Comparison of ENCODE assay signal across 8 cellular contexts in the genomic region with DNA sequence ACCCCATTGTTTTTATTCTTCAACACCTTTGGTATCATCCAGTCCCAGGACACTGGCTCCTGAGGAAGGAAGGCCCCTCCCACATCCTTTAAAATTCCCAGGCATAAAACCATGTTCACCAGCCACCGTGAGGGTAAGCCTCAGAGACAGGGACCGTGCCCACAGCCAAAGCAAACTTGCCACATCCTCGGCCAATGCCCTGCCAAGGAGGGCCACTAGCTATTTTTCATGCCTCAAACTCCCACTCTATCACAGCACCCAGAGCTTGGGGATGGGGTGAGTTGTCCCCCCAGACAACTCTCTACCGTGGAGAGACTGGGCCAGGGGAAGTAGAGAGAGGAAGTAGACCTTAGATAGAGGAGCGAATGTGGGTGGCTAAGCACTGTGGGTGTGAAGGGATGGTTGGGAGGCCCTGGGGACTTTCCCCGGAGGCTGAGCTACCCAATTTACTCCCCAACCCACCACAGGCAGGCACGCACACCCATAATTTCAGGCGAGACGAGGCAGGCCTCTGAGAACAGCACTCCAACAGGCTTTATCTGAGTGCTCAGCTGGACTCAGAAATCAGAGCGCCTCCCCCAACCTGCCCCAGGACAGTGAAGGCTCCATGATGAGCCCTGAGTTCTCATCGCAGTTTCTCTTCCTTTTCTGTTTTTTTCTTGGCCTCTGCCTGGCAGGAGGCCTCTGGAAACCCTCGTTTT. TPM values are rescaled to one million over a fixed set of nuclear protein-coding genes. Genes with fewer than 3 reads are reported as not detected.
DNase-seq lines count a peak whose midpoint lies in the region; TF ChIP-seq lines count a peak whose summit lies in the region.

No MANE protein-coding gene starts in this region.

- H3K9me3 Mint-ChIP-seq in Calu3 (ENCODE audit: low read depth, unreplicated experiment) = no peaks in the 10 kb centered on the region

- intact Hi-C loops in Calu3 (cut with micrococcal nuclease; ENCODE audit: unreplicated experiment) (no loop called here), ovary (cut with DNase I) (no loop called here), tibial artery (cut with DNase I; ENCODE audit: low total_unique reads) (no loop called here)

- peak overlapping the region; percentile 70 for H3K27ac Mint-ChIP-seq in Calu3 (ENCODE audit: unreplicated experiment)

- H3K36me3 ChIP-seq in HUES6 (ENCODE audit: control insufficient read depth, insufficient read depth, low read length) = no peaks in the 10 kb centered on the region
- no peaks in the 10 kb centered on the region for H3K36me3 ChIP-seq in effector memory CD4-positive, alpha-beta T cell (ENCODE audit: control insufficient read depth, insufficient read depth, low read length)
- no peaks in the 10 kb centered on the region for H3K36me3 ChIP-seq in ovary
- no peaks in the 10 kb centered on the region for H3K36me3 ChIP-seq in tibial artery

- peaks cover 13% of the 10 kb centered on the region for H3K36me3 Mint-ChIP-seq in Calu3 (ENCODE audit: insufficient read depth, unreplicated experiment)

- peaks cover 12% of the 10 kb centered on the region for H3K27me3 Mint-ChIP-seq in Calu3 (ENCODE audit: unreplicated experiment)

- H3K4me3 Mint-ChIP-seq in Calu3 (ENCODE audit: low read depth, unreplicated experiment) = peak overlapping the region; percentile 59

- no TSS peak for BruUV-seq in Calu3 (replicated peaks; lab: Mats Ljungman, UMichigan)

- 35 to 51% (median 44%) methylated on average over 12 of the region's 12 CpGs for WGBS in ovary, 3 donors

- no peak for TF ChIP-seq EP300 in ovary (IDR thresholded peaks at IDR 0.05)

- peaks cover 30% of the 10 kb centered on the region for H3K4me1 Mint-ChIP-seq in Calu3 (ENCODE audit: low read depth, unreplicated experiment)

- H3K27ac ChIP-seq in HUES6 (ENCODE audit: low read depth, low read length) (no peak overlapping the region), ovary (peak overlapping the region; percentile 90 to 94), tibial artery (peak overlapping the region; percentile 85 to 86)
- H3K27ac ChIP-seq in effector memory CD4-positive, alpha-beta T cell (ENCODE audit: insufficient read depth, low read length, poor library complexity, severe bottlenecking) = peak overlapping the region; percentile 99

- peaks cover 46% of the 10 kb centered on the region for H3K4me1 ChIP-seq in HUES6 (ENCODE audit: control insufficient read depth, insufficient read depth, low read length)
- H3K4me1 ChIP-seq in effector memory CD4-positive, alpha-beta T cell (ENCODE audit: control insufficient read depth, insufficient read depth, low read length, poor library complexity, severe bottlenecking) = peaks cover 46% of the 10 kb centered on the region
- peaks cover 23% of the 10 kb centered on the region for H3K4me1 ChIP-seq in ovary (ENCODE audit: insufficient read depth)
- H3K4me1 ChIP-seq in tibial artery = peaks cover 0 to 52% (median 40%) of the 10 kb centered on the region in 4 donors

- CTCF ChIA-PET in Calu3 (lab: Charles Lee) = interaction anchor here (0.6 to 1.7 kb wide), 3 partner anchors 17 to 253 kb away, joined by 3 to 6 read pairs (median 5); no protein-coding TSS in a partner anchor

- H3K27me3 ChIP-seq in HUES6 (ENCODE audit: control insufficient read depth, insufficient read depth, low read length) = peaks cover 41% of the 10 kb centered on the region
- H3K27me3 ChIP-seq in effector memory CD4-positive, alpha-beta T cell (replicated peaks; ENCODE audit: control insufficient read depth, insufficient read depth, low read length, poor library complexity, severe bottlenecking) = no peaks in the 10 kb centered on the region
- H3K27me3 ChIP-seq in ovary = no peaks in the 10 kb centered on the region
- H3K27me3 ChIP-seq in tibial artery = no peaks in the 10 kb centered on the region

- TF ChIP-seq CTCF in Calu3 (IDR thresholded peaks at IDR 0.05; ENCODE audit: unreplicated experiment) = no peak
- no peak for TF ChIP-seq CTCF in GM20000 (IDR thresholded peaks at IDR 0.05; ENCODE audit: extremely low read depth, missing control alignments)
- TF ChIP-seq CTCF in ovary (IDR thresholded peaks at IDR 0.05) = peak in 1 of 3 donors; percentile 4
- TF ChIP-seq CTCF in tibial artery (IDR thresholded peaks at IDR 0.05) = no peak

- no peak overlapping the region for H3K4me3 ChIP-seq in HUES6 (ENCODE audit: low read depth, low read length)
- peak overlapping the region; percentile 2 for H3K4me3 ChIP-seq in effector memory CD4-positive, alpha-beta T cell (ENCODE audit: insufficient read depth, low read depth, low read length, poor library complexity, severe bottlenecking)
- no peak overlapping the region for H3K4me3 ChIP-seq in ovary
- no peak overlapping the region for H3K4me3 ChIP-seq in tibial artery

- no peak for TF ChIP-seq POLR2A in ovary (IDR thresholded peaks at IDR 0.05)

- DNase-seq in Calu3 = no peak
- DNase-seq in GM20000 (ENCODE audit: low spot score) = peak; percentile 83
- DNase-seq in activated CD4-positive, alpha-beta T cell treated with anti-CD3 and anti-CD28 coated beads for 48 hours = peak; percentile 93
- DNase-seq in effector memory CD4-positive, alpha-beta T cell = peak; percentile 85 to 90 (median 88)
- peak in 3 of 5 donors; percentile 41 to 64 (median 55) for DNase-seq in ovary
- DNase-seq in tibial artery = peak in 1 of 2 donors; percentile 37
- no peak for DNase-seq in COLO829 (ENCODE audit: low spot score)

- H3K9me3 ChIP-seq in HUES6 (ENCODE audit: control insufficient read depth, insufficient read depth, low read depth, low read length) (no peaks in the 10 kb centered on the region), ovary (no peaks in the 10 kb centered on the region), tibial artery (no peaks in the 10 kb centered on the region)
- no peaks in the 10 kb centered on the region for H3K9me3 ChIP-seq in effector memory CD4-positive, alpha-beta T cell (ENCODE audit: control insufficient read depth, low read length)

- peak overlapping the region; percentile 26 for H3K9ac ChIP-seq in HUES6 (ENCODE audit: low read length)

RNA-seq across cellular contexts. Expression of gene BTG2, which starts 15.9 kb away (rescaled TPM):
- 2.7 and 4.9 TPM in 2 replicates for total RNA-seq in Calu3 (2022)
- 100 to 1,000 TPM; 124 to 395 (median 220) TPM for total RNA-seq in ovary
- 100 to 1,000 TPM; 113 to 167 TPM for polyA plus RNA-seq in ovary

RNA-seq across cellular contexts. Expression of gene CHIT1, which starts 60.0 kb away (rescaled TPM):
- not detected in 2 replicates for total RNA-seq in Calu3 (2022)
- 10 to 100 TPM in 1 of 7 donors, 1 to 10 TPM in 1, under 1 TPM in 2, not detected in 3; 0.08 to 26.9 (median 0.77) TPM for total RNA-seq in ovary
- polyA plus RNA-seq in ovary = 1 to 10 TPM in 1 of 2 donors, under 1 TPM in 1; 0.50 to 7.0 TPM

Comparison
In these comparisons a context has a peak if more than half of its experiments do, and no peak if none do; other contexts are left out.
1. DNase-seq: peak in GM20000 (single experiment), activated CD4-positive, alpha-beta T cell treated with anti-CD3 and anti-CD28 coated beads for 48 hours (single experiment), effector memory CD4-positive, alpha-beta T cell (3 of 3) and ovary (3 of 5); none in Calu3 (single experiment) and COLO829 (single experiment).
2. RNA of gene BTG2, which starts 15.9 kb away (total RNA-seq): 124 to 395 TPM in ovary; 2.7 to 4.9 TPM in Calu3; every median in the first group is over 10 times any median in the second.